In the genomic region with DNA sequence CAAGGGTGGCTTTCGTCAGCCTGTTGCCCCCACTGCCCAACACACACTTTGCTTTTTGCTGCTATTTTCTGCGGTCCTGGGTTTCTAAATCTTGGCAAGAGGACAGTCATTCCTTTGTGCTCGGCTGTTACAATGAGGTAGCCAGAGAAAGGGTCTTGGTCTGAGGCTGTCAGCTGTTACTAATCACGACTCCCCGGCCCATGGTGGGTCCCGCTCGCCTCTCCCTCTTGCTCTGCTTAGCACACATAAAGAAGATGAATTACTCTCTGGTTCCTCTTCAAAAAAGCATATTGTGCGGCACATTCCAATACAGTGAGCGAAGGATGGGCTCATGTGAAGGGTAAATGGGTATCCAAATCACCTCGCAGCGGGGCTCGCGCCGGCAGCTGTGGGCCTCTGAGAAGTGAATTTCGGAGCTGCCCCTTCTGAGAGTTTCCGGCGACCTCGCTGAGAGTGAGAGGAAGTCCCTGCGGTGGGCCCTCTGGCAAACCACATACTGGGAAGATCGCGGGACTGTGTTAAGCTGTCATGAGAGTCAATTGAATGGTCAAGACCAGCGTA, we compare ENCODE assay signal across 18 cellular contexts. TPM values are rescaled to one million over a fixed set of nuclear protein-coding genes. Genes with fewer than 3 reads are reported as not detected.
DNase-seq lines count a peak whose midpoint lies in the region; ATAC-seq and TF ChIP-seq lines count a peak whose summit lies in the region.
"Had no signal": no experiment of that assay in that cellular context is flagged by ENCODE, and none has a peak within 500 bp of the region (broad histone marks: within the 10 kb centered on the region; RNA-seq: fewer than 3 reads in every experiment).

No MANE protein-coding gene starts in this region.

- H3K4me3 ChIP-seq in mucosa of descending colon: no peak overlapping the region

- H3K9me3 ChIP-seq in mucosa of descending colon: no peaks in the 10 kb centered on the region

- H3K9me3 Mint-ChIP-seq in nephron progenitor cell: peaks cover 13% of the 10 kb centered on the region
- H3K9me3 Mint-ChIP-seq: activated naive CD8-positive, alpha-beta T cell treated with anti-CD3 and anti-CD28 coated beads, Interleukin-2, amount 10 ng/mL, durations not matched to agents 7 days and 5 days; activated T-cell treated with anti-CD3 and anti-CD28 coated beads, Interleukin-2, amount 50 U/mL, for 72 hours; central memory CD8-positive, alpha-beta T cell had no signal

- DNase-seq in GM03348 (ENCODE audit: low spot score) (peak; percentile 34), astrocyte of the hippocampus (ENCODE audit: low read depth, low spot score) (peak; percentile 89), islet precursor cell (peak; percentile 68), putamen (ENCODE audit: low spot score) (peak; percentile 79), mucosa of descending colon (no peak), NCI-H1417 treated with DMSO at 0.1 percent for 48 hours (lab: John Stamatoyannopoulos, UW) (no peak), nephron progenitor cell (no peak)
- no peak for DNase-seq in stimulated activated naive CD8-positive, alpha-beta T cell treated with anti-CD3 and anti-CD28 coated beads, Interleukin-15, Interleukin-2, amounts not matched to agents 100 U/mL and 50 U/mL, for 24 hours
- DNase-seq: ACHN; activated naive CD8-positive, alpha-beta T cell treated with anti-CD3 and anti-CD28 coated beads, Interleukin-2, amount 10 ng/mL, durations not matched to agents 7 days and 5 days; activated T-cell treated with anti-CD3 and anti-CD28 coated beads, Interleukin-2, amount 50 U/mL, for 72 hours; NCI-H524 treated with DMSO at 0.1 percent for 48 hours; SIG-M5; stimulated activated CD4-positive, alpha-beta T cell treated with anti-CD3 and anti-CD28 coated beads, Interleukin-15, amount 100 ng/mL, for 24 hours; stimulated activated naive CD4-positive, alpha-beta T cell; T-helper 17 cell had no signal

- no peaks in the 10 kb centered on the region for H3K4me1 ChIP-seq in mucosa of descending colon (ENCODE audit: low read depth)

- peaks cover 12% of the 10 kb centered on the region for H3K36me3 Mint-ChIP-seq in nephron progenitor cell (ENCODE audit: low read depth)
- H3K36me3 Mint-ChIP-seq: activated naive CD8-positive, alpha-beta T cell treated with anti-CD3 and anti-CD28 coated beads, Interleukin-2, amount 10 ng/mL, durations not matched to agents 7 days and 5 days had no signal

- no peak overlapping the region for H3K27ac Mint-ChIP-seq in nephron progenitor cell
- H3K27ac Mint-ChIP-seq: activated naive CD8-positive, alpha-beta T cell treated with anti-CD3 and anti-CD28 coated beads, Interleukin-2, amount 10 ng/mL, durations not matched to agents 7 days and 5 days; activated T-cell treated with anti-CD3 and anti-CD28 coated beads, Interleukin-2, amount 50 U/mL, for 72 hours; T-helper 17 cell had no signal

- H3K4me1 Mint-ChIP-seq in nephron progenitor cell: peaks cover 24% of the 10 kb centered on the region
- H3K4me1 Mint-ChIP-seq: central memory CD8-positive, alpha-beta T cell had no signal

- H3K27me3 Mint-ChIP-seq in nephron progenitor cell (ENCODE audit: low read depth, poor library complexity): no peaks in the 10 kb centered on the region

- intact Hi-C loops in mucosa of descending colon (cut with DNase I, micrococcal nuclease): no loop called here

- no peak for ATAC-seq in mucosa of descending colon
- ATAC-seq in stimulated activated naive CD8-positive, alpha-beta T cell treated with anti-CD3 and anti-CD28 coated beads, Interleukin-15, Interleukin-2, amounts not matched to agents 100 U/mL and 50 U/mL, for 24 hours: no peak
- ATAC-seq: activated T-cell treated with anti-CD3 and anti-CD28 coated beads, Interleukin-2, amount 50 U/mL, for 72 hours; T-helper 17 cell had no signal

- H3K36me3 ChIP-seq in mucosa of descending colon (ENCODE audit: low read depth): no peaks in the 10 kb centered on the region

- TF ChIP-seq CTCF in mucosa of descending colon (IDR thresholded peaks at IDR 0.05) (no peak), nephron progenitor cell (IDR thresholded peaks at IDR 0.05) (no peak)

- H3K4me3 Mint-ChIP-seq in nephron progenitor cell: no peak overlapping the region
- H3K4me3 Mint-ChIP-seq: activated naive CD8-positive, alpha-beta T cell treated with anti-CD3 and anti-CD28 coated beads, Interleukin-2, amount 10 ng/mL, durations not matched to agents 7 days and 5 days; activated T-cell treated with anti-CD3 and anti-CD28 coated beads, Interleukin-2, amount 50 U/mL, for 72 hours; central memory CD8-positive, alpha-beta T cell; T-helper 17 cell had no signal

RNA-seq across cellular contexts. Expression of a gene that starts 56.0 kb away (rescaled TPM):
- 10 to 100 TPM in 1 of 3 donors, 1 to 10 TPM in 1, under 1 TPM in 1; 0.67 to 10.2 (median 7.9) TPM for total RNA-seq in mucosa of descending colon
- total RNA-seq: OCI-LY7, T-helper 17 cell had no signal

Comparison
In these comparisons a context has a peak if more than half of its experiments do, and no peak if none do; other contexts are left out.
1. DNase-seq: peak in GM03348 (single experiment), astrocyte of the hippocampus (single experiment), islet precursor cell (single experiment) and putamen (single experiment); none in mucosa of descending colon (0 of 3), NCI-H1417 treated with DMSO at 0.1 percent for 48 hours (single experiment), nephron progenitor cell (single experiment) and stimulated activated naive CD8-positive, alpha-beta T cell treated with anti-CD3 and anti-CD28 coated beads, Interleukin-15, Interleukin-2, amounts not matched to agents 100 U/mL and 50 U/mL, for 24 hours (single experiment).